2 cellular contexts compared by ENCODE assay signal in genomic region chr17:80468222-80468621, GRCh38.
TF ChIP-seq lines count a peak whose summit lies in the region.

No MANE protein-coding gene starts in this region.

TF ChIP-seq in HEK293, 187 proteins besides CTCF, POLR2A, EP300 and RAD21:
- TF ChIP-seq ZNF514 (tag by site-specific recombination; IDR thresholded peaks at IDR 0.05): no peak
- TF ChIP-seq ZSCAN18 (tag by site-specific recombination; IDR thresholded peaks at IDR 0.05): no peak
- 0 out of 2 replicates have a peak, but pooled peaks have one; percentile 25 for TF ChIP-seq GLIS2 (tag by site-specific recombination; IDR thresholded peaks at IDR 0.05)
- TF ChIP-seq ZNF843 (tag by site-specific recombination; IDR thresholded peaks at IDR 0.05): no peak
- no peak for TF ChIP-seq ZFP41 (tag by site-specific recombination; IDR thresholded peaks at IDR 0.05; ENCODE audit: borderline replicate concordance)
- TF ChIP-seq ZNF670 (tag by site-specific recombination; IDR thresholded peaks at IDR 0.05; ENCODE audit: low read depth): no peak
- no peak for TF ChIP-seq ZNF707 (tag by site-specific recombination; IDR thresholded peaks at IDR 0.05)
- TF ChIP-seq ZNF10 (tag by site-specific recombination; IDR thresholded peaks at IDR 0.05): no peak
- TF ChIP-seq ZNF785 (tag by site-specific recombination; IDR thresholded peaks at IDR 0.05): no peak
- no peak for TF ChIP-seq ZNF658 (tag by site-specific recombination; IDR thresholded peaks at IDR 0.05)
- TF ChIP-seq REST (tag by site-specific recombination; IDR thresholded peaks at IDR 0.05): peak; percentile 93
- no peak for TF ChIP-seq ZNF248 (tag by site-specific recombination; IDR thresholded peaks at IDR 0.05)
- no peak for TF ChIP-seq ZNF350 (tag by site-specific recombination; IDR thresholded peaks at IDR 0.05)
- no peak for TF ChIP-seq ZNF660 (tag by site-specific recombination; IDR thresholded peaks at IDR 0.05)
- no peak for TF ChIP-seq PBX3 (CRISPR knock-in tag; IDR thresholded peaks at IDR 0.05)
- TF ChIP-seq GLI4 (tag by site-specific recombination; IDR thresholded peaks at IDR 0.05): no peak
- TF ChIP-seq OVOL3 (tag by site-specific recombination; IDR thresholded peaks at IDR 0.05): no peak
- TF ChIP-seq SCRT2 (tag by site-specific recombination; IDR thresholded peaks at IDR 0.05): no peak
- TF ChIP-seq ZNF626 (tag by site-specific recombination; IDR thresholded peaks at IDR 0.05): no peak
- 0 out of 2 replicates have a peak, but pooled peaks have one; percentile 13 for TF ChIP-seq KLF9 (tag by site-specific recombination; IDR thresholded peaks at IDR 0.05; ENCODE audit: low read depth)
- TF ChIP-seq BCL11A (tag by site-specific recombination; IDR thresholded peaks at IDR 0.05; ENCODE audit: low read depth): no peak

TF ChIP-seq in H1, 55 proteins besides CTCF, POLR2A, EP300 and RAD21:
- no peak for TF ChIP-seq RNF2 (IDR thresholded peaks at IDR 0.05; ENCODE audit: borderline replicate concordance, low read depth, low read length, missing control alignments, poor library complexity, severe bottlenecking)
- TF ChIP-seq POLR2AphosphoS5 (IDR thresholded peaks at IDR 0.05; ENCODE audit: low read depth, low read length): no peak
- no peak for TF ChIP-seq ZNF274 (IDR thresholded peaks at IDR 0.05; ENCODE audit: borderline replicate concordance, extremely low read depth, low read length)
- no peak for TF ChIP-seq TAF7 (optimal IDR thresholded peaks at IDR 0.05; ENCODE audit: borderline replicate concordance, low read depth, low read length)
- TF ChIP-seq CREB1 (IDR thresholded peaks at IDR 0.05): no peak
- peak; percentile 59 for TF ChIP-seq MAX (IDR thresholded peaks at IDR 0.05)
- no peak for TF ChIP-seq BCL11A (IDR thresholded peaks at IDR 0.05; ENCODE audit: low read depth in 2 of 2, low read length in 2 of 2)
- TF ChIP-seq SIN3A (conservative IDR thresholded peaks at IDR 0.05 in 1 of 2, IDR thresholded peaks at IDR 0.05 in 1 of 2; ENCODE audit: low read depth in 1 of 2, low read length in 2 of 2): peak in 1 of 2 experiments; percentile 78; a peak in 1 of 4 replicates
TF ChIP-seq in H1: peak in this region for 2.
